ENCODE assay signal across 13 cellular contexts in genomic region chr6:82085701-82086100, GRCh38.
"Had no signal": no experiment of that assay in that cellular context is flagged by ENCODE, and none has a peak within 500 bp of the region (broad histone marks: within the 10 kb centered on the region; RNA-seq: fewer than 3 reads in every experiment).

No MANE protein-coding gene starts in this region.

- H3K9me3 Mint-ChIP-seq: activated CD4-positive, alpha-beta memory T cell treated with anti-CD3 and anti-CD28 coated beads for 36 hours had no signal

- H3K4me1 ChIP-seq: esophagus muscularis mucosa, thyroid gland, uterus had no signal

- DNase-seq: activated CD4-positive, alpha-beta memory T cell treated with anti-CD3 and anti-CD28 coated beads for 36 hours; activated gamma-delta T cell; activated T-cell treated with anti-CD3 and anti-CD28 coated beads, Interleukin-2, amount 50 U/mL, for 48 hours; dorsolateral prefrontal cortex; foreskin fibroblast; kidney; T-helper 9 cell; thyroid gland; uterus had no signal

- H3K27ac Mint-ChIP-seq: activated CD4-positive, alpha-beta memory T cell treated with anti-CD3 and anti-CD28 coated beads for 36 hours; activated naive CD8-positive, alpha-beta T cell had no signal

- H3K4me3 ChIP-seq: dorsolateral prefrontal cortex, esophagus muscularis mucosa, smooth muscle cell, thyroid gland, uterus had no signal

- H3K27ac ChIP-seq: dorsolateral prefrontal cortex, esophagus muscularis mucosa, neutrophil, thyroid gland, uterus had no signal

- H3K36me3 ChIP-seq: esophagus muscularis mucosa, neutrophil, thyroid gland, uterus had no signal

- H3K27me3 Mint-ChIP-seq: activated CD4-positive, alpha-beta memory T cell treated with anti-CD3 and anti-CD28 coated beads for 36 hours had no signal

- H3K27me3 ChIP-seq: dorsolateral prefrontal cortex, esophagus muscularis mucosa, neutrophil, thyroid gland, uterus had no signal

- H3K36me3 Mint-ChIP-seq: activated CD4-positive, alpha-beta memory T cell treated with anti-CD3 and anti-CD28 coated beads for 36 hours; activated naive CD8-positive, alpha-beta T cell had no signal

- H3K9me3 ChIP-seq: esophagus muscularis mucosa, neutrophil, thyroid gland, uterus had no signal

- H3K4me3 Mint-ChIP-seq: activated CD4-positive, alpha-beta memory T cell treated with anti-CD3 and anti-CD28 coated beads for 36 hours; activated naive CD8-positive, alpha-beta T cell had no signal
